24 cellular contexts compared by ENCODE assay signal in the genomic region with DNA sequence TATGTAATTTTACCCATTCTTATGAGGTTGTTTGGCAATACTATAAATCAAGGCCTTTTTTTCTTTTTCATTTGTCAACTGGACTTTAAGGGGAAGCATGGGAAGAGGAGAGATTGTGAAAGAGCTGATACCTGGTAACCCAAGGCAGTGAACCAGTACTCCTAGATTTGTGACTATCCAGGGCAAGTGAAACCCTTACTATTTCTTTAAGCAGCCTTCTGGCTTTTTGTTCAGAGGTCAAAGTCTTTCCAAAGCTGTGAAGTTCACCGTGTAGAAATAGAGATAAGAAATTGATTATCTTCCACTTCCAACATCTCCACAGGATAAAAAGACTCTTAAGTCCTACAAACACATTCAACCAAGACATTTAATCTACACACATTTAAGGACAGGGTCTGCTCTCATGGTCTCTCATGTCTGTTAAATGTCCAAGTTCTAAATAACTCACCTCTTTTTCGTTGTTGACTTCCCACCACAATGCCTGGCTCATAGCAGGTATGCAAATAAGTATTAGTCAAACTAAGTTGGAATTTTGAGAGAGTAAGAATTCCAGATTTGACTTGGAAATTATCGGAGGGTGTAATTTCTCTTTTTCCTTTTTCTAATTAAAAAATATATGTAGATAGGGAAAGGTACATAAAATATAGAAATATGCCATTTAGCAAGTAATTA.
"Had no signal": no experiment of that assay in that cellular context is flagged by ENCODE, and none has a peak within 500 bp of the region (broad histone marks: within the 10 kb centered on the region; RNA-seq: fewer than 3 reads in every experiment).

No MANE protein-coding gene starts in this region.

- H3K27me3 ChIP-seq: gastroesophageal sphincter, ovary, transverse colon, uterus had no signal

- H3K36me3 Mint-ChIP-seq: activated naive CD8-positive, alpha-beta T cell treated with anti-CD3 and anti-CD28 coated beads for 36 hours; natural killer cell treated with Interleukin-12 subunit alpha and Interleukin-12 subunit beta and Interleukin-15 and Interleukin-18, amount 100 ng/mL, for 72 hours; stimulated activated naive B cell treated with anti-CD40 and anti-IgM and Interleukin-4, amounts not matched to agents 10 μg/mL and 1 μg/mL and 100 μg/mL, for 72 hours had no signal

- H3K9me3 Mint-ChIP-seq: activated naive CD8-positive, alpha-beta T cell treated with anti-CD3 and anti-CD28 coated beads for 36 hours; activated T-cell treated with anti-CD3 and anti-CD28 coated beads, Interleukin-2, amount 50 U/mL, for 4 hours; natural killer cell treated with Interleukin-12 subunit alpha and Interleukin-12 subunit beta and Interleukin-15 and Interleukin-18, amount 100 ng/mL, for 72 hours; stimulated activated naive B cell treated with anti-CD40 and anti-IgM and Interleukin-4, amounts not matched to agents 10 μg/mL and 1 μg/mL and 100 μg/mL, for 72 hours had no signal

- DNase-seq: activated CD4-positive, alpha-beta T cell treated with anti-CD3 and anti-CD28 coated beads for 4 hours; activated CD4-positive, alpha-beta T cell treated with anti-CD3 and anti-CD28 coated beads, Interleukin-2, amount 50 U/mL, for 48 hours; activated CD4-positive, CD25-positive, alpha-beta regulatory T cell; activated CD8-positive, alpha-beta memory T cell treated with anti-CD3 and anti-CD28 coated beads, Interleukin-2, amount 50 U/mL, for 48 hours; activated naive CD4-positive, alpha-beta T cell treated with Interleukin-2 at 50 U/mL for 16 hours; activated naive CD8-positive, alpha-beta T cell treated with anti-CD3 and anti-CD28 coated beads for 36 hours; activated T-cell treated with anti-CD3 and anti-CD28 coated beads, Interleukin-2, amount 50 U/mL, for 4 hours; cerebellar nuclear complex; head of caudate nucleus; islet precursor cell; midbrain; ovary; stimulated activated CD4-positive, alpha-beta T cell treated with anti-CD3 and anti-CD28 coated beads, Interleukin-15, amount 100 ng/mL, for 24 hours; stimulated activated CD8-positive, alpha-beta memory T cell treated with anti-CD3 and anti-CD28 coated beads, Interleukin-4, amount 100 ng/mL, for 48 hours; stimulated activated naive B cell treated with anti-CD40 and anti-IgM and Interleukin-4, amounts not matched to agents 10 μg/mL and 1 μg/mL and 100 μg/mL, for 72 hours; T-helper 17 cell; transverse colon; uterus had no signal

- H3K4me3 Mint-ChIP-seq: activated naive CD8-positive, alpha-beta T cell treated with anti-CD3 and anti-CD28 coated beads for 36 hours; activated T-cell treated with anti-CD3 and anti-CD28 coated beads, Interleukin-2, amount 50 U/mL, for 4 hours; natural killer cell treated with Interleukin-12 subunit alpha and Interleukin-12 subunit beta and Interleukin-15 and Interleukin-18, amount 100 ng/mL, for 72 hours; stimulated activated naive B cell treated with anti-CD40 and anti-IgM and Interleukin-4, amounts not matched to agents 10 μg/mL and 1 μg/mL and 100 μg/mL, for 72 hours; T-helper 17 cell had no signal

- H3K27me3 Mint-ChIP-seq: activated naive CD8-positive, alpha-beta T cell treated with anti-CD3 and anti-CD28 coated beads for 36 hours had no signal

- H3K27ac ChIP-seq: coronary artery, epithelial cell of prostate, gastroesophageal sphincter, ovary, transverse colon, uterus had no signal

- H3K4me1 ChIP-seq: gastroesophageal sphincter, transverse colon, uterus had no signal

- ATAC-seq: activated T-cell treated with anti-CD3 and anti-CD28 coated beads, Interleukin-2, amount 50 U/mL, for 4 hours; gastroesophageal sphincter; natural killer cell treated with Interleukin-12 subunit alpha and Interleukin-12 subunit beta and Interleukin-15 and Interleukin-18, amount 100 ng/mL, for 72 hours; sciatic nerve; stimulated activated naive B cell treated with anti-CD40 and anti-IgM and Interleukin-4, amounts not matched to agents 10 μg/mL and 1 μg/mL and 100 μg/mL, for 72 hours; T-helper 17 cell had no signal

- H3K4me2 ChIP-seq: smooth muscle cell had no signal

- H3K27ac Mint-ChIP-seq: activated naive CD8-positive, alpha-beta T cell treated with anti-CD3 and anti-CD28 coated beads for 36 hours; natural killer cell treated with Interleukin-12 subunit alpha and Interleukin-12 subunit beta and Interleukin-15 and Interleukin-18, amount 100 ng/mL, for 72 hours; stimulated activated naive B cell treated with anti-CD40 and anti-IgM and Interleukin-4, amounts not matched to agents 10 μg/mL and 1 μg/mL and 100 μg/mL, for 72 hours; T-helper 17 cell had no signal

- H3K4me1 Mint-ChIP-seq: activated naive CD8-positive, alpha-beta T cell treated with anti-CD3 and anti-CD28 coated beads for 36 hours; stimulated activated naive B cell treated with anti-CD40 and anti-IgM and Interleukin-4, amounts not matched to agents 10 μg/mL and 1 μg/mL and 100 μg/mL, for 72 hours; T-helper 17 cell had no signal

- H3K9me3 ChIP-seq: ovary, transverse colon, uterus had no signal
